ENCODE assay signal across 1 cellular context in the genomic region with DNA sequence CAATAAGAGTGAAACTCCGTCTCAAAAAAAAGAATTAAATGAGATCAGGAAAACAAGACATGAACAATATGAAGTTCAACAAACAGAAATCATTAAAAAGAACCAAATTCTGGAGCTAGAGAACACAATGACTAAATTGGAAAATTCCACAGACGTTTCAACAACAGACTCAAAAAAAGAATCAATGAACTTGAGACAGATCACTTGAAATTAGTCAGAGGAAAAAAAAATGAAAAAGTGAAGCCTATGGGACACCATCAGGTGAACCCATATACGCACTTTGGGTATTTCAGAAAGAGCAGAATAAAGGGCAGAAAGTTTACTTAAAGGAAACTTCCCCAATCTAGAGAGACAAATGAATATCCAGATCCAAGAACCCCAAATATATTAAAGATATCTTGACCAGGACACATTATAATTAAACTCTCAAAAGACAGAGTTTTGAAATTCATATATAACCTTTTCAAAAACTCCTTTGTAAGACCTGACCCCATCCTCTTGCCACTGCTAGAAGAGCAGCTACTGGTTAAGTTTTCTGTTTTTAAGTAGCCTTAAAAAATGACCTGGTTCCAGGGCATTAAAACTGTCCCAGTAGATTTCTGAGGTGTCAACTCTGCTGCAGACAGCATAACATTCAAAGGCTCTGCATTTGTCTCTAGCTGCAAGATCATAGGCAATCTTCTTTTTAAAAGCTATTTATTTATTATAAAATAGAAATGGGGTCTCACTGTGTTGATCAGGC.
A peak's percentile ranks its signal among the peaks of the same experiment; 100 is the strongest.
TF ChIP-seq lines count a peak whose summit lies in the region.

No MANE protein-coding gene starts in this region.

TF ChIP-seq in WTC11, 78 proteins besides CTCF, POLR2A, EP300 and RAD21 (continued from another document):
- no peak for TF ChIP-seq ZNF317 (CRISPR knock-in tag; IDR thresholded peaks at IDR 0.05; ENCODE audit: borderline replicate concordance, low read depth)
- TF ChIP-seq GABPB1 (CRISPR knock-in tag; IDR thresholded peaks at IDR 0.05), result no peak
- TF ChIP-seq PRRX2 (CRISPR knock-in tag; IDR thresholded peaks at IDR 0.05), result peak; percentile 17; the same call in 1 of the 2 replicates
- TF ChIP-seq, protein P1, sequence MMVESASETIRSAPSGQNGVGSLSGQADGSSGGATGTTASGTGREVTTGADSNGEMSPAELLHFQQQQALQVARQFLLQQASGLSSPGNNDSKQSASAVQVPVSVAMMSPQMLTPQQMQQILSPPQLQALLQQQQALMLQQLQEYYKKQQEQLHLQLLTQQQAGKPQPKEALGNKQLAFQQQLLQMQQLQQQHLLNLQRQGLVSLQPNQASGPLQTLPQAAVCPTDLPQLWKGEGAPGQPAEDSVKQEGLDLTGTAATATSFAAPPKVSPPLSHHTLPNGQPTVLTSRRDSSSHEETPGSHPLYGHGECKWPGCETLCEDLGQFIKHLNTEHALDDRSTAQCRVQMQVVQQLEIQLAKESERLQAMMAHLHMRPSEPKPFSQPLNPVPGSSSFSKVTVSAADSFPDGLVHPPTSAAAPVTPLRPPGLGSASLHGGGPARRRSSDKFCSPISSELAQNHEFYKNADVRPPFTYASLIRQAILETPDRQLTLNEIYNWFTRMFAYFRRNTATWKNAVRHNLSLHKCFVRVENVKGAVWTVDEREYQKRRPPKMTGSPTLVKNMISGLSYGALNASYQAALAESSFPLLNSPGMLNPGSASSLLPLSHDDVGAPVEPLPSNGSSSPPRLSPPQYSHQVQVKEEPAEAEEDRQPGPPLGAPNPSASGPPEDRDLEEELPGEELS (CRISPR knock-in tag; IDR thresholded peaks at IDR 0.05), result no peak
- no peak for TF ChIP-seq MXD4 (CRISPR knock-in tag; IDR thresholded peaks at IDR 0.05; ENCODE audit: borderline replicate concordance)
- TF ChIP-seq TP53 (CRISPR knock-in tag; IDR thresholded peaks at IDR 0.05), result no peak
- TF ChIP-seq, protein P2, sequence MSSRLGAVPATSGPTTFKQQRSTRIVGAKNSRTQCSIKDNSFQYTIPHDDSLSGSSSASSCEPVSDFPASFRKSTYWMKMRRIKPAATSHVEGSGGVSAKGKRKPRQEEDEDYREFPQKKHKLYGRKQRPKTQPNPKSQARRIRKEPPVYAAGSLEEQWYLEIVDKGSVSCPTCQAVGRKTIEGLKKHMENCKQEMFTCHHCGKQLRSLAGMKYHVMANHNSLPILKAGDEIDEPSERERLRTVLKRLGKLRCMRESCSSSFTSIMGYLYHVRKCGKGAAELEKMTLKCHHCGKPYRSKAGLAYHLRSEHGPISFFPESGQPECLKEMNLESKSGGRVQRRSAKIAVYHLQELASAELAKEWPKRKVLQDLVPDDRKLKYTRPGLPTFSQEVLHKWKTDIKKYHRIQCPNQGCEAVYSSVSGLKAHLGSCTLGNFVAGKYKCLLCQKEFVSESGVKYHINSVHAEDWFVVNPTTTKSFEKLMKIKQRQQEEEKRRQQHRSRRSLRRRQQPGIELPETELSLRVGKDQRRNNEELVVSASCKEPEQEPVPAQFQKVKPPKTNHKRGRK (CRISPR knock-in tag; IDR thresholded peaks at IDR 0.05; ENCODE audit: borderline replicate concordance), result no peak
- peak; percentile 77; the same call in 1 of the 2 replicates for TF ChIP-seq EMX1 (CRISPR knock-in tag; IDR thresholded peaks at IDR 0.05)
- TF ChIP-seq, protein P3, sequence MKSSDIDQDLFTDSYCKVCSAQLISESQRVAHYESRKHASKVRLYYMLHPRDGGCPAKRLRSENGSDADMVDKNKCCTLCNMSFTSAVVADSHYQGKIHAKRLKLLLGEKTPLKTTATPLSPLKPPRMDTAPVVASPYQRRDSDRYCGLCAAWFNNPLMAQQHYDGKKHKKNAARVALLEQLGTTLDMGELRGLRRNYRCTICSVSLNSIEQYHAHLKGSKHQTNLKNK (CRISPR knock-in tag; IDR thresholded peaks at IDR 0.05), result no peak
- no peak for TF ChIP-seq ZNF219 (CRISPR knock-in tag; IDR thresholded peaks at IDR 0.05; ENCODE audit: borderline replicate concordance)
- TF ChIP-seq NR1H2 (CRISPR knock-in tag; IDR thresholded peaks at IDR 0.05), result no peak
- TF ChIP-seq, protein P4, sequence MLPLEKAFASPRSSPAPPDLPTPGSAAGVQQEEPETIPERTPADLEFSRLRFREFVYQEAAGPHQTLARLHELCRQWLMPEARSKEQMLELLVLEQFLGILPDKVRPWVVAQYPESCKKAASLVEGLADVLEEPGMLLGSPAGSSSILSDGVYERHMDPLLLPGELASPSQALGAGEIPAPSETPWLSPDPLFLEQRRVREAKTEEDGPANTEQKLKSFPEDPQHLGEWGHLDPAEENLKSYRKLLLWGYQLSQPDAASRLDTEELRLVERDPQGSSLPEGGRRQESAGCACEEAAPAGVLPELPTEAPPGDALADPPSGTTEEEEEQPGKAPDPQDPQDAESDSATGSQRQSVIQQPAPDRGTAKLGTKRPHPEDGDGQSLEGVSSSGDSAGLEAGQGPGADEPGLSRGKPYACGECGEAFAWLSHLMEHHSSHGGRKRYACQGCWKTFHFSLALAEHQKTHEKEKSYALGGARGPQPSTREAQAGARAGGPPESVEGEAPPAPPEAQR (CRISPR knock-in tag; IDR thresholded peaks at IDR 0.05), result no peak
- no peak for TF ChIP-seq IRF2 (CRISPR knock-in tag; IDR thresholded peaks at IDR 0.05; ENCODE audit: borderline replicate concordance, low read depth)
- peak; percentile 67; the same call in 1 of the 2 replicates for TF ChIP-seq ZNF671 (CRISPR knock-in tag; IDR thresholded peaks at IDR 0.05)
- TF ChIP-seq FOXK1 (CRISPR knock-in tag; IDR thresholded peaks at IDR 0.05), result no peak
- TF ChIP-seq ZNF423 (CRISPR knock-in tag; IDR thresholded peaks at IDR 0.05), result no peak
- TF ChIP-seq ZNF138 (CRISPR knock-in tag; conservative IDR thresholded peaks at IDR 0.05), result no peak
- TF ChIP-seq, protein P5, sequence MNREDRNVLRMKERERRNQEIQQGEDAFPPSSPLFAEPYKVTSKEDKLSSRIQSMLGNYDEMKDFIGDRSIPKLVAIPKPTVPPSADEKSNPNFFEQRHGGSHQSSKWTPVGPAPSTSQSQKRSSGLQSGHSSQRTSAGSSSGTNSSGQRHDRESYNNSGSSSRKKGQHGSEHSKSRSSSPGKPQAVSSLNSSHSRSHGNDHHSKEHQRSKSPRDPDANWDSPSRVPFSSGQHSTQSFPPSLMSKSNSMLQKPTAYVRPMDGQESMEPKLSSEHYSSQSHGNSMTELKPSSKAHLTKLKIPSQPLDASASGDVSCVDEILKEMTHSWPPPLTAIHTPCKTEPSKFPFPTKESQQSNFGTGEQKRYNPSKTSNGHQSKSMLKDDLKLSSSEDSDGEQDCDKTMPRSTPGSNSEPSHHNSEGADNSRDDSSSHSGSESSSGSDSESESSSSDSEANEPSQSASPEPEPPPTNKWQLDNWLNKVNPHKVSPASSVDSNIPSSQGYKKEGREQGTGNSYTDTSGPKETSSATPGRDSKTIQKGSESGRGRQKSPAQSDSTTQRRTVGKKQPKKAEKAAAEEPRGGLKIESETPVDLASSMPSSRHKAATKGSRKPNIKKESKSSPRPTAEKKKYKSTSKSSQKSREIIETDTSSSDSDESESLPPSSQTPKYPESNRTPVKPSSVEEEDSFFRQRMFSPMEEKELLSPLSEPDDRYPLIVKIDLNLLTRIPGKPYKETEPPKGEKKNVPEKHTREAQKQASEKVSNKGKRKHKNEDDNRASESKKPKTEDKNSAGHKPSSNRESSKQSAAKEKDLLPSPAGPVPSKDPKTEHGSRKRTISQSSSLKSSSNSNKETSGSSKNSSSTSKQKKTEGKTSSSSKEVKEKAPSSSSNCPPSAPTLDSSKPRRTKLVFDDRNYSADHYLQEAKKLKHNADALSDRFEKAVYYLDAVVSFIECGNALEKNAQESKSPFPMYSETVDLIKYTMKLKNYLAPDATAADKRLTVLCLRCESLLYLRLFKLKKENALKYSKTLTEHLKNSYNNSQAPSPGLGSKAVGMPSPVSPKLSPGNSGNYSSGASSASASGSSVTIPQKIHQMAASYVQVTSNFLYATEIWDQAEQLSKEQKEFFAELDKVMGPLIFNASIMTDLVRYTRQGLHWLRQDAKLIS (CRISPR knock-in tag; IDR thresholded peaks at IDR 0.05; ENCODE audit: borderline replicate concordance), result no peak
- TF ChIP-seq, protein P6, sequence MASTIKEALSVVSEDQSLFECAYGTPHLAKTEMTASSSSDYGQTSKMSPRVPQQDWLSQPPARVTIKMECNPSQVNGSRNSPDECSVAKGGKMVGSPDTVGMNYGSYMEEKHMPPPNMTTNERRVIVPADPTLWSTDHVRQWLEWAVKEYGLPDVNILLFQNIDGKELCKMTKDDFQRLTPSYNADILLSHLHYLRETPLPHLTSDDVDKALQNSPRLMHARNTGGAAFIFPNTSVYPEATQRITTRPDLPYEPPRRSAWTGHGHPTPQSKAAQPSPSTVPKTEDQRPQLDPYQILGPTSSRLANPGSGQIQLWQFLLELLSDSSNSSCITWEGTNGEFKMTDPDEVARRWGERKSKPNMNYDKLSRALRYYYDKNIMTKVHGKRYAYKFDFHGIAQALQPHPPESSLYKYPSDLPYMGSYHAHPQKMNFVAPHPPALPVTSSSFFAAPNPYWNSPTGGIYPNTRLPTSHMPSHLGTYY (CRISPR knock-in tag; IDR thresholded peaks at IDR 0.05), result peak; percentile 88; the same call in 1 of the 2 replicates
- TF ChIP-seq FOXP1 (CRISPR knock-in tag; IDR thresholded peaks at IDR 0.05; ENCODE audit: borderline replicate concordance), result no peak
- TF ChIP-seq, protein P7, sequence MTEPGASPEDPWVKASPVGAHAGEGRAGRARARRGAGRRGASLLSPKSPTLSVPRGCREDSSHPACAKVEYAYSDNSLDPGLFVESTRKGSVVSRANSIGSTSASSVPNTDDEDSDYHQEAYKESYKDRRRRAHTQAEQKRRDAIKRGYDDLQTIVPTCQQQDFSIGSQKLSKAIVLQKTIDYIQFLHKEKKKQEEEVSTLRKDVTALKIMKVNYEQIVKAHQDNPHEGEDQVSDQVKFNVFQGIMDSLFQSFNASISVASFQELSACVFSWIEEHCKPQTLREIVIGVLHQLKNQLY (CRISPR knock-in tag; IDR thresholded peaks at IDR 0.05), result no peak
- peak; percentile 4; the same call in 1 of the 2 replicates for TF ChIP-seq ZNF416 (CRISPR knock-in tag; IDR thresholded peaks at IDR 0.05)
- no peak for TF ChIP-seq CREM (CRISPR knock-in tag; IDR thresholded peaks at IDR 0.05)
- TF ChIP-seq, protein P8, sequence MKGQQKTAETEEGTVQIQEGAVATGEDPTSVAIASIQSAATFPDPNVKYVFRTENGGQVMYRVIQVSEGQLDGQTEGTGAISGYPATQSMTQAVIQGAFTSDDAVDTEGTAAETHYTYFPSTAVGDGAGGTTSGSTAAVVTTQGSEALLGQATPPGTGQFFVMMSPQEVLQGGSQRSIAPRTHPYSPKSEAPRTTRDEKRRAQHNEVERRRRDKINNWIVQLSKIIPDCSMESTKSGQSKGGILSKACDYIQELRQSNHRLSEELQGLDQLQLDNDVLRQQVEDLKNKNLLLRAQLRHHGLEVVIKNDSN (CRISPR knock-in tag; IDR thresholded peaks at IDR 0.05), result no peak
